Comparison of ENCODE assay signal across 1 cellular context in genomic region chr3:49721165-49721860, GRCh38.
TF ChIP-seq lines count a peak whose summit lies in the region.

No MANE protein-coding gene starts in this region.

TF ChIP-seq in WTC11, 78 proteins besides CTCF, POLR2A, EP300 and RAD21 (continued from another document):
- TF ChIP-seq, protein P1, sequence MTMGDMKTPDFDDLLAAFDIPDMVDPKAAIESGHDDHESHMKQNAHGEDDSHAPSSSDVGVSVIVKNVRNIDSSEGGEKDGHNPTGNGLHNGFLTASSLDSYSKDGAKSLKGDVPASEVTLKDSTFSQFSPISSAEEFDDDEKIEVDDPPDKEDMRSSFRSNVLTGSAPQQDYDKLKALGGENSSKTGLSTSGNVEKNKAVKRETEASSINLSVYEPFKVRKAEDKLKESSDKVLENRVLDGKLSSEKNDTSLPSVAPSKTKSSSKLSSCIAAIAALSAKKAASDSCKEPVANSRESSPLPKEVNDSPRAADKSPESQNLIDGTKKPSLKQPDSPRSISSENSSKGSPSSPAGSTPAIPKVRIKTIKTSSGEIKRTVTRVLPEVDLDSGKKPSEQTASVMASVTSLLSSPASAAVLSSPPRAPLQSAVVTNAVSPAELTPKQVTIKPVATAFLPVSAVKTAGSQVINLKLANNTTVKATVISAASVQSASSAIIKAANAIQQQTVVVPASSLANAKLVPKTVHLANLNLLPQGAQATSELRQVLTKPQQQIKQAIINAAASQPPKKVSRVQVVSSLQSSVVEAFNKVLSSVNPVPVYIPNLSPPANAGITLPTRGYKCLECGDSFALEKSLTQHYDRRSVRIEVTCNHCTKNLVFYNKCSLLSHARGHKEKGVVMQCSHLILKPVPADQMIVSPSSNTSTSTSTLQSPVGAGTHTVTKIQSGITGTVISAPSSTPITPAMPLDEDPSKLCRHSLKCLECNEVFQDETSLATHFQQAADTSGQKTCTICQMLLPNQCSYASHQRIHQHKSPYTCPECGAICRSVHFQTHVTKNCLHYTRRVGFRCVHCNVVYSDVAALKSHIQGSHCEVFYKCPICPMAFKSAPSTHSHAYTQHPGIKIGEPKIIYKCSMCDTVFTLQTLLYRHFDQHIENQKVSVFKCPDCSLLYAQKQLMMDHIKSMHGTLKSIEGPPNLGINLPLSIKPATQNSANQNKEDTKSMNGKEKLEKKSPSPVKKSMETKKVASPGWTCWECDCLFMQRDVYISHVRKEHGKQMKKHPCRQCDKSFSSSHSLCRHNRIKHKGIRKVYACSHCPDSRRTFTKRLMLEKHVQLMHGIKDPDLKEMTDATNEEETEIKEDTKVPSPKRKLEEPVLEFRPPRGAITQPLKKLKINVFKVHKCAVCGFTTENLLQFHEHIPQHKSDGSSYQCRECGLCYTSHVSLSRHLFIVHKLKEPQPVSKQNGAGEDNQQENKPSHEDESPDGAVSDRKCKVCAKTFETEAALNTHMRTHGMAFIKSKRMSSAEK (CRISPR knock-in tag; IDR thresholded peaks at IDR 0.05; ENCODE audit: borderline replicate concordance), result no peak
- TF ChIP-seq, protein P2, sequence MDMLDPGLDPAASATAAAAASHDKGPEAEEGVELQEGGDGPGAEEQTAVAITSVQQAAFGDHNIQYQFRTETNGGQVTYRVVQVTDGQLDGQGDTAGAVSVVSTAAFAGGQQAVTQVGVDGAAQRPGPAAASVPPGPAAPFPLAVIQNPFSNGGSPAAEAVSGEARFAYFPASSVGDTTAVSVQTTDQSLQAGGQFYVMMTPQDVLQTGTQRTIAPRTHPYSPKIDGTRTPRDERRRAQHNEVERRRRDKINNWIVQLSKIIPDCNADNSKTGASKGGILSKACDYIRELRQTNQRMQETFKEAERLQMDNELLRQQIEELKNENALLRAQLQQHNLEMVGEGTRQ (CRISPR knock-in tag; IDR thresholded peaks at IDR 0.05), result no peak
TF ChIP-seq in WTC11: peak in this region for 1.
